In genomic region chr6:45187841-45188240, GRCh38 we compare ENCODE assay signal across 14 cellular contexts.
DNase-seq lines count a peak whose midpoint lies in the region; ATAC-seq and TF ChIP-seq lines count a peak whose summit lies in the region.
"Had no signal": no experiment of that assay in that cellular context is flagged by ENCODE, and none has a peak within 500 bp of the region (broad histone marks: within the 10 kb centered on the region; RNA-seq: fewer than 3 reads in every experiment).

No MANE protein-coding gene starts in this region.

- peaks cover 33% of the 10 kb centered on the region for H3K36me3 Mint-ChIP-seq in activated T-helper 2 cell treated with anti-CD3 and anti-CD28 coated beads, Interferon-gamma antibody, Interleukin-2, Interleukin-4, amounts not matched to agents 10 μg/mL and 5 μg/mL and 100 μg/mL, durations not matched to agents 14 hours and 24 hours and 36 hours (ENCODE audit: low read depth)
- H3K36me3 Mint-ChIP-seq: natural killer cell had no signal

- H3K27me3 Mint-ChIP-seq in activated T-helper 2 cell treated with anti-CD3 and anti-CD28 coated beads, Interferon-gamma antibody, Interleukin-2, Interleukin-4, amounts not matched to agents 10 μg/mL and 5 μg/mL and 100 μg/mL, durations not matched to agents 14 hours and 24 hours and 36 hours (ENCODE audit: low read depth), result no peaks in the 10 kb centered on the region

- peaks cover 43% of the 10 kb centered on the region for H3K4me1 Mint-ChIP-seq in activated T-helper 2 cell treated with anti-CD3 and anti-CD28 coated beads, Interferon-gamma antibody, Interleukin-2, Interleukin-4, amounts not matched to agents 10 μg/mL and 5 μg/mL and 100 μg/mL, durations not matched to agents 14 hours and 24 hours and 36 hours (ENCODE audit: low read depth)

- no peak for DNase-seq in activated CD4-positive, CD25-positive, alpha-beta regulatory T cell treated with anti-CD3 and anti-CD28 coated beads, Interleukin-2, amount 50 U/mL, for 72 hours
- DNase-seq in HT1080 (ENCODE audit: low read depth), result peak; percentile 62
- no peak for DNase-seq in activated T-helper 2 cell treated with anti-CD3 and anti-CD28 coated beads, Interferon-gamma antibody, Interleukin-2, Interleukin-4, amounts not matched to agents 10 μg/mL and 5 μg/mL and 100 μg/mL, durations not matched to agents 14 hours and 24 hours and 36 hours (ENCODE audit: low spot score)
- DNase-seq in fibroblast of villous mesenchyme (ENCODE audit: low read depth), result peak; percentile 72
- DNase-seq: colonic mucosa, left colon, natural killer cell, upper lobe of right lung had no signal

- no peak overlapping the region for H3K4me3 Mint-ChIP-seq in activated T-helper 2 cell treated with anti-CD3 and anti-CD28 coated beads, Interferon-gamma antibody, Interleukin-2, Interleukin-4, amounts not matched to agents 10 μg/mL and 5 μg/mL and 100 μg/mL, durations not matched to agents 14 hours and 24 hours and 36 hours (ENCODE audit: low read depth)
- H3K4me3 Mint-ChIP-seq: natural killer cell had no signal

- H3K9me3 Mint-ChIP-seq in activated T-helper 2 cell treated with anti-CD3 and anti-CD28 coated beads, Interferon-gamma antibody, Interleukin-2, Interleukin-4, amounts not matched to agents 10 μg/mL and 5 μg/mL and 100 μg/mL, durations not matched to agents 14 hours and 24 hours and 36 hours, result peaks cover 20% of the 10 kb centered on the region
- H3K9me3 Mint-ChIP-seq: natural killer cell had no signal

- ATAC-seq in activated CD4-positive, CD25-positive, alpha-beta regulatory T cell treated with anti-CD3 and anti-CD28 coated beads, Interleukin-2, amount 50 U/mL, for 24 hours, result peak; percentile 73 to 82
- ATAC-seq in HG03354 (IDR thresholded peaks at IDR 0.05; ENCODE audit: poor library complexity, severe bottlenecking, unreplicated experiment) (no peak), GM19395 (IDR thresholded peaks at IDR 0.05; ENCODE audit: unreplicated experiment) (no peak), HG02870 (IDR thresholded peaks at IDR 0.05; ENCODE audit: unreplicated experiment) (no peak)
- ATAC-seq: left colon, natural killer cell, upper lobe of right lung had no signal

- H3K27ac Mint-ChIP-seq in activated T-helper 2 cell treated with anti-CD3 and anti-CD28 coated beads, Interferon-gamma antibody, Interleukin-2, Interleukin-4, amounts not matched to agents 10 μg/mL and 5 μg/mL and 100 μg/mL, durations not matched to agents 14 hours and 24 hours and 36 hours, result peak overlapping the region; percentile 53
- H3K27ac Mint-ChIP-seq: natural killer cell had no signal

- TF ChIP-seq CTCF in fibroblast of villous mesenchyme (IDR thresholded peaks at IDR 0.05; ENCODE audit: insufficient read depth, low read depth, low read length), result no peak

- H3K4me3 ChIP-seq in fibroblast of villous mesenchyme (ENCODE audit: low read depth, low read length), result no peak overlapping the region
- H3K4me3 ChIP-seq: colonic mucosa, HAP-1, skin epidermis, upper lobe of right lung had no signal

- intact Hi-C loops in activated T-helper 2 cell treated with anti-CD3 and anti-CD28 coated beads, Interferon-gamma antibody, Interleukin-2, Interleukin-4, amounts not matched to agents 10 μg/mL and 5 μg/mL and 100 μg/mL, durations not matched to agents 14 hours and 24 hours and 36 hours (cut with micrococcal nuclease), result no loop called here

Comparison
In these comparisons a context has a peak if more than half of its experiments do, and no peak if none do; other contexts are left out.
1. ATAC-seq: peak in activated CD4-positive, CD25-positive, alpha-beta regulatory T cell treated with anti-CD3 and anti-CD28 coated beads, Interleukin-2, amount 50 U/mL, for 24 hours (2 of 2); none in HG03354 (single experiment), GM19395 (single experiment) and HG02870 (single experiment).
2. DNase-seq: peak in HT1080 (single experiment) and fibroblast of villous mesenchyme (single experiment); none in activated CD4-positive, CD25-positive, alpha-beta regulatory T cell treated with anti-CD3 and anti-CD28 coated beads, Interleukin-2, amount 50 U/mL, for 72 hours (single experiment) and activated T-helper 2 cell treated with anti-CD3 and anti-CD28 coated beads, Interferon-gamma antibody, Interleukin-2, Interleukin-4, amounts not matched to agents 10 μg/mL and 5 μg/mL and 100 μg/mL, durations not matched to agents 14 hours and 24 hours and 36 hours (single experiment).